9 cellular contexts compared by ENCODE assay signal in the genomic region with DNA sequence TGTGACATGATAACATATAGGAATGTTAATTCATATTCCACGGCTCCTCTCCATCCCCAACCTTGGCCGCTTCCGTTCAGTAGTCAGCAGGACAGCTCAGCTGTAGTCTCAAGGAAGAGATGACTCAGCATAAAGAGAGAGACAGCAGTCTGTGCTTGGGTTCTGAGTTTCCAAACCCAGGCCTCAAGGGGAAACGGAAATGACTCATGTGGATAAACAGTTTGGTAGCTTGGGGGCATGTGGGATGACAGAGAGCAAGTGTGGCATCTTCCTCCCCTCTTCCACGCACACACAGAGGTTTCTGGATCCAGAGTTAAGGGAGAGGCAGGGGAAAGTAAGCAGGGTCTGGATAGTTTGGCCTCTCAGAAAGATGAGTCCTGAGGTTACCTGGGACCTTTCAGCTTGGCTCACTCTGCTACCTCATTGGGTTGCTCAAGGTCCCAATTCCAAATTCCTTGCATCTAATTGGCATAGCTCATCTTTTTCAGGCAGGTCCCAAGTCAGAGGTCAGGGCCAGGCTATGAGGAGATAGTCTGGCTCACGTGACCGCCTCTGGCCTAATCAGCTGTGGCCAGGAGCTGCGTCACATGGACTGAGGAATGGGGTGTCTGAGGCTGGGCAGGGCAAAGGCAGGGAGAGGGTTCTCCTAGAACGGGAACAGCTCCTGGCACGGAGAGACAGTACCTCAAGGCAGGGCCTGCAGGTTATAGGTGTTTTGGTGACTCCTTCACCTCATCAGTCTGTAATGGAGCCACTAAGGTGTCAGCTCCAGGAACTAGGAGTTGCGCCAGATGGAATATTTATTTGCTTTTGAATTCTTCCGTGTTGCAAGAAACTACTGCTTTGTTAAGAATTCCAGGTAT. TPM values are rescaled to one million over a fixed set of nuclear protein-coding genes. Genes with fewer than 3 reads are reported as not detected.
A peak's percentile ranks its signal among the peaks of the same experiment; 100 is the strongest.
DNase-seq lines count a peak whose midpoint lies in the region; ATAC-seq, FAIRE-seq and TF ChIP-seq lines count a peak whose summit lies in the region.
"Had no signal": no experiment of that assay in that cellular context is flagged by ENCODE, and none has a peak within 500 bp of the region (broad histone marks: within the 10 kb centered on the region; RNA-seq: fewer than 3 reads in every experiment).

No MANE protein-coding gene starts in this region.

- 6% methylated on average over 10 of the region's 12 CpGs for WGBS in A549 (ENCODE audit: missing lambda C conversion rate)

- H3K4me3 Mint-ChIP-seq in T-helper 2 cell treated with Interferon-gamma antibody and Interleukin-4, amounts not matched to agents 5 μg/mL and 100 μg/mL, for 36 hours = peak overlapping the region; percentile 35

- TF ChIP-seq POLR2A in A549 (IDR thresholded peaks at IDR 0.05; ENCODE audit: low read length) = peak; percentile 26; the same call in 1 of the 2 replicates

- peak; percentile 88 to 95 for DNase-seq in A549 (ENCODE audit: low read depth in 1 of 2, low spot score in 1 of 2)
- DNase-seq in GM10248 (ENCODE audit: extremely low spot score) = peak; percentile 71
- DNase-seq in HUDEP-2 (lab: John Stamatoyannopoulos, UW; ENCODE audit: unreplicated experiment in 76 of 76) = peak in 72 of 76 experiments; percentile 22 to 84 (median 60)
- peak; percentile 67 for DNase-seq in T-helper 2 cell treated with Interferon-gamma antibody and Interleukin-4, amounts not matched to agents 5 μg/mL and 100 μg/mL, for 36 hours (ENCODE audit: low spot score)
- peak; percentile 35 for DNase-seq in colonic mucosa
- peak; percentile 92 for DNase-seq in myocyte (ENCODE audit: low read depth)
- DNase-seq in NCI-H1048 (lab: John Stamatoyannopoulos, UW) = no peak

- TF ChIP-seq EP300 in A549 (IDR thresholded peaks at IDR 0.05) = peak; percentile 29 to 81; a peak in 2 of 5 replicates

- H3K9me3 ChIP-seq in A549 (no peaks in the 10 kb centered on the region; the same call in 2 of the 3 replicates), colonic mucosa (no peaks in the 10 kb centered on the region)

- peak overlapping the region; percentile 59 for H3K27ac Mint-ChIP-seq in T-helper 2 cell treated with Interferon-gamma antibody and Interleukin-4, amounts not matched to agents 5 μg/mL and 100 μg/mL, for 36 hours

- H3K36me3 Mint-ChIP-seq in T-helper 2 cell treated with Interferon-gamma antibody and Interleukin-4, amounts not matched to agents 5 μg/mL and 100 μg/mL, for 36 hours (ENCODE audit: low read depth) = no peaks in the 10 kb centered on the region

- H3K27me3 Mint-ChIP-seq in T-helper 2 cell treated with Interferon-gamma antibody and Interleukin-4, amounts not matched to agents 5 μg/mL and 100 μg/mL, for 36 hours (ENCODE audit: low read depth) = peaks cover 18% of the 10 kb centered on the region

- H3K9ac ChIP-seq in colonic mucosa (ENCODE audit: low read depth in 2 of 2, low read length in 2 of 2) = no peak overlapping the region

- no peak; a peak in 2 of 5 replicates for TF ChIP-seq RAD21 in A549 (conservative IDR thresholded peaks at IDR 0.05 in 1 of 2, IDR thresholded peaks at IDR 0.05 in 1 of 2)

- no peaks in the 10 kb centered on the region for H3K36me3 ChIP-seq in colonic mucosa

- POLR2A ChIA-PET in A549 (lab: Yijun Ruan, JAX) = interaction anchor here (1.2 to 1.7 kb wide), 2 partner anchors 52 to 129 kb away, joined by 4 to 9 read pairs; a partner anchor contains a TSS
- POLR2A ChIA-PET in GM10248 (lab: Yijun Ruan, JAX) = no interaction called here

- ATAC-seq in A549 = peak; percentile 92 to 94
- no peak for ATAC-seq in GM18498 (IDR thresholded peaks at IDR 0.05; ENCODE audit: unreplicated experiment)

- CTCF ChIA-PET in A549 (lab: Yijun Ruan, JAX) (interaction anchor here (0.6 to 5.8 kb wide), 11 partner anchors 8 to 315 kb away, joined by 3 to 27 read pairs (median 4); a partner anchor contains a TSS), GM10248 (lab: Yijun Ruan, JAX) (interaction anchor here (0.8 to 1.6 kb wide), 6 partner anchors 10 to 619 kb away, joined by 3 to 4 read pairs (median 3); no protein-coding TSS in a partner anchor)

- H3K4me3 ChIP-seq in A549 (peak overlapping the region; percentile 3; the same call in 2 of the 3 replicates), colonic mucosa (no peak overlapping the region)

- H3K4me1 Mint-ChIP-seq in T-helper 2 cell treated with Interferon-gamma antibody and Interleukin-4, amounts not matched to agents 5 μg/mL and 100 μg/mL, for 36 hours (ENCODE audit: low read depth) = peaks cover 14% of the 10 kb centered on the region

- H3K4me1 ChIP-seq in A549 (peaks cover 52% of the 10 kb centered on the region), colonic mucosa (no peaks in the 10 kb centered on the region)

- H3K27ac ChIP-seq in A549 (peak overlapping the region; percentile 86 to 97), colonic mucosa (no peak overlapping the region)

- no peak for TF ChIP-seq CTCF in A549 (IDR thresholded peaks at IDR 0.05)
- no peak for TF ChIP-seq CTCF in GM10248 (IDR thresholded peaks at IDR 0.05; ENCODE audit: control extremely low read depth, extremely low read depth, low read depth, missing control alignments)
- TF ChIP-seq CTCF in colonic mucosa (IDR thresholded peaks at IDR 0.05) = no peak

- H3K27me3 ChIP-seq in colonic mucosa = no peaks in the 10 kb centered on the region

- intact Hi-C loops in colonic mucosa (cut with DNase I) = no loop called here

- peak; percentile 51 for FAIRE-seq in A549 (lab: Jason Lieb, UNC)
- FAIRE-seq: islet of Langerhans had no signal

- H3K4me2 ChIP-seq in A549 = peak overlapping the region; percentile 78

- H3K9me3 Mint-ChIP-seq in T-helper 2 cell treated with Interferon-gamma antibody and Interleukin-4, amounts not matched to agents 5 μg/mL and 100 μg/mL, for 36 hours = peaks cover 8% of the 10 kb centered on the region

TF ChIP-seq in A549, 52 proteins besides CTCF, POLR2A, EP300 and RAD21 (continues in another document):
- TF ChIP-seq FOSL2 (IDR thresholded peaks at IDR 0.05) (peak; percentile 82), FOSL2 (CRISPR knock-in tag; IDR thresholded peaks at IDR 0.05) (peak; percentile 97), HEYL (CRISPR knock-in tag; IDR thresholded peaks at IDR 0.05) (no peak), TP53 (CRISPR knock-in tag; IDR thresholded peaks at IDR 0.05) (no peak), CBX8 (IDR thresholded peaks at IDR 0.05) (no peak), MAFK (IDR thresholded peaks at IDR 0.05; ENCODE audit: partially characterized antibody) (peak; percentile 100), GATA3 (IDR thresholded peaks at IDR 0.05; ENCODE audit: borderline replicate concordance) (peak; percentile 75; the same call in 1 of the 2 replicates), EHF (CRISPR knock-in tag; IDR thresholded peaks at IDR 0.05) (no peak), ZFP36 (IDR thresholded peaks at IDR 0.05; ENCODE audit: borderline replicate concordance, partially characterized antibody) (no peak), HOXA7 (CRISPR knock-in tag; IDR thresholded peaks at IDR 0.05) (no peak), FOXS1 (CRISPR knock-in tag; IDR thresholded peaks at IDR 0.05) (no peak; the same call in 1 of the 2 replicates), ZC3H11A (IDR thresholded peaks at IDR 0.05) (no peak)
- TF ChIP-seq, protein P1, sequence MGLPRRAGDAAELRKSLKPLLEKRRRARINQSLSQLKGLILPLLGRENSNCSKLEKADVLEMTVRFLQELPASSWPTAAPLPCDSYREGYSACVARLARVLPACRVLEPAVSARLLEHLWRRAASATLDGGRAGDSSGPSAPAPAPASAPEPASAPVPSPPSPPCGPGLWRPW (IDR thresholded peaks at IDR 0.05) = no peak
- TF ChIP-seq, protein P2, sequence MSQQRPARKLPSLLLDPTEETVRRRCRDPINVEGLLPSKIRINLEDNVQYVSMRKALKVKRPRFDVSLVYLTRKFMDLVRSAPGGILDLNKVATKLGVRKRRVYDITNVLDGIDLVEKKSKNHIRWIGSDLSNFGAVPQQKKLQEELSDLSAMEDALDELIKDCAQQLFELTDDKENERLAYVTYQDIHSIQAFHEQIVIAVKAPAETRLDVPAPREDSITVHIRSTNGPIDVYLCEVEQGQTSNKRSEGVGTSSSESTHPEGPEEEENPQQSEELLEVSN (IDR thresholded peaks at IDR 0.05; ENCODE audit: borderline replicate concordance, low read depth) = peak; percentile 32; the same call in 1 of the 2 replicates
- TF ChIP-seq, protein P3, sequence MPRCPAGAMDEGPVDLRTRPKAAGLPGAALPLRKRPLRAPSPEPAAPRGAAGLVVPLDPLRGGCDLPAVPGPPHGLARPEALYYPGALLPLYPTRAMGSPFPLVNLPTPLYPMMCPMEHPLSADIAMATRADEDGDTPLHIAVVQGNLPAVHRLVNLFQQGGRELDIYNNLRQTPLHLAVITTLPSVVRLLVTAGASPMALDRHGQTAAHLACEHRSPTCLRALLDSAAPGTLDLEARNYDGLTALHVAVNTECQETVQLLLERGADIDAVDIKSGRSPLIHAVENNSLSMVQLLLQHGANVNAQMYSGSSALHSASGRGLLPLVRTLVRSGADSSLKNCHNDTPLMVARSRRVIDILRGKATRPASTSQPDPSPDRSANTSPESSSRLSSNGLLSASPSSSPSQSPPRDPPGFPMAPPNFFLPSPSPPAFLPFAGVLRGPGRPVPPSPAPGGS (IDR thresholded peaks at IDR 0.05) = peak; percentile 44; the same call in 1 of the 3 replicates
- TF ChIP-seq, protein P4, sequence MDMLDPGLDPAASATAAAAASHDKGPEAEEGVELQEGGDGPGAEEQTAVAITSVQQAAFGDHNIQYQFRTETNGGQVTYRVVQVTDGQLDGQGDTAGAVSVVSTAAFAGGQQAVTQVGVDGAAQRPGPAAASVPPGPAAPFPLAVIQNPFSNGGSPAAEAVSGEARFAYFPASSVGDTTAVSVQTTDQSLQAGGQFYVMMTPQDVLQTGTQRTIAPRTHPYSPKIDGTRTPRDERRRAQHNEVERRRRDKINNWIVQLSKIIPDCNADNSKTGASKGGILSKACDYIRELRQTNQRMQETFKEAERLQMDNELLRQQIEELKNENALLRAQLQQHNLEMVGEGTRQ (IDR thresholded peaks at IDR 0.05) = peak; percentile 97

RNA-seq across cellular contexts. Expression of a gene that starts 36.5 kb away (rescaled TPM):
- polyA plus RNA-seq in A549 (2011; rRNA removed) (not detected in 2 replicates), A549 (2017; fragmentation: RNase III; extraction: RNeasy Plus Mini Kit Qiagen cat#74134 plus additional on column Dnase treatment) (not detected in 3 replicates)
- polyA plus RNA-seq in A549 (2012; cell fraction: cytosol; rRNA removed) = not detected in 2 replicates
- polyA plus RNA-seq in A549 (2012; cell fraction: nucleus; rRNA removed) = not detected in 2 replicates
- polyA minus RNA-seq in A549 (2011; rRNA and poly(A)+ RNA removed) = not detected in 2 replicates
- total RNA-seq in colonic mucosa (under 1 TPM in 1 of 2 donors, not detected in 1; 0.48 TPM), myocyte (not detected in 2 replicates)
- not detected for polyA plus RNA-seq in myocyte (2012)

RNA-seq across cellular contexts. Expression of a gene that starts 51.4 kb away (rescaled TPM):
- polyA plus RNA-seq in A549 (2011; rRNA removed) (43.2 and 53.0 TPM in 2 replicates), A549 (2017; fragmentation: RNase III; extraction: RNeasy Plus Mini Kit Qiagen cat#74134 plus additional on column Dnase treatment) (44.1 to 48.8 TPM (median 48.3 TPM) in 3 replicates)
- polyA plus RNA-seq in A549 (2012; cell fraction: cytosol; rRNA removed) = 32.8 and 35.7 TPM in 2 replicates
- polyA plus RNA-seq in A549 (2012; cell fraction: nucleus; rRNA removed) = 64.8 and 72.6 TPM in 2 replicates
- polyA minus RNA-seq in A549 (2011; rRNA and poly(A)+ RNA removed) = 40.6 and 49.4 TPM in 2 replicates
- total RNA-seq in colonic mucosa (10 to 100 TPM; 61.6 to 68.1 TPM), myocyte (51.9 and 53.8 TPM in 2 replicates)
- polyA plus RNA-seq in myocyte (2012) = 57.6 TPM
